1 cellular context compared by ENCODE assay signal in the genomic region with DNA sequence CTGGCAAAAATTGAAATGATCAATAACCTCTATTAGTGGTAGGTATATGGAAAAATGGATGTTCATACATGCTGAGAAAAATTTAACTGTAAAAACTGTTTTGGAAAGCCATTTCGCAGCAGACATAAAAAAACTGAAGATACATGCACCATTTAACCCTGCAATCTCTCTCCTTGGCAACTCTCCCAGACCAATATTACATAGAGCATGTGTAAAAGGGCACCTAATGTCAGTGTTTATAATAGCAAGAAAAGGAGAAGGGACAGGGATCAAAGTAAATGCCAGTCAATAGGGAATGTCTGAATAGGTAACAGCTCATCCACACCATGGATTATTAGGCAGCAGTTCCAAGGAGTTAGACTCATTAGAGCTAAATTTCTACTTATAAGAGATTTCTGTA.
TF ChIP-seq lines count a peak whose summit lies in the region.

No MANE protein-coding gene starts in this region.

TF ChIP-seq in HepG2, 621 proteins besides CTCF, POLR2A, EP300 and RAD21:
- TF ChIP-seq ARID5B (CRISPR knock-in tag; IDR thresholded peaks at IDR 0.05): peak; percentile 62
- TF ChIP-seq GATAD2A (CRISPR knock-in tag; IDR thresholded peaks at IDR 0.05): peak; percentile 26
- no peak for TF ChIP-seq ZNF619 (CRISPR knock-in tag; IDR thresholded peaks at IDR 0.05)
- TF ChIP-seq ZNF224 (CRISPR knock-in tag; IDR thresholded peaks at IDR 0.05): no peak
- TF ChIP-seq HOXA9 (CRISPR knock-in tag; IDR thresholded peaks at IDR 0.05; ENCODE audit: borderline replicate concordance): no peak
- no peak for TF ChIP-seq FOXK1 (CRISPR knock-in tag; IDR thresholded peaks at IDR 0.05; ENCODE audit: borderline replicate concordance, low read depth)
- no peak for TF ChIP-seq NFATC3 (CRISPR knock-in tag; IDR thresholded peaks at IDR 0.05)
- peak; percentile 14; the same call in 1 of the 2 replicates for TF ChIP-seq RARA (CRISPR knock-in tag; IDR thresholded peaks at IDR 0.05)
- peak; percentile 83 for TF ChIP-seq ZNF652 (CRISPR knock-in tag; IDR thresholded peaks at IDR 0.05; ENCODE audit: borderline replicate concordance, low read depth)
- peak; percentile 33; the same call in 1 of the 2 replicates for TF ChIP-seq PAXIP1 (CRISPR knock-in tag; conservative IDR thresholded peaks at IDR 0.05)
- TF ChIP-seq UBTF (CRISPR knock-in tag; IDR thresholded peaks at IDR 0.05): no peak
- no peak for TF ChIP-seq ZNF777 (CRISPR knock-in tag; IDR thresholded peaks at IDR 0.05)
- TF ChIP-seq FOXA3 (CRISPR knock-in tag; IDR thresholded peaks at IDR 0.05): peak; percentile 43; the same call in 1 of the 2 replicates
- TF ChIP-seq BCL6 (CRISPR knock-in tag; IDR thresholded peaks at IDR 0.05): peak; percentile 20; the same call in 1 of the 2 replicates
- TF ChIP-seq E2F5 (CRISPR knock-in tag; conservative IDR thresholded peaks at IDR 0.05): no peak
- TF ChIP-seq POLR2AphosphoS2 (IDR thresholded peaks at IDR 0.05; ENCODE audit: low read depth, low read length): no peak
- no peak for TF ChIP-seq FOXP1 (IDR thresholded peaks at IDR 0.05)
- peak; percentile 24; the same call in 1 of the 2 replicates for TF ChIP-seq FOXP1 (CRISPR knock-in tag; IDR thresholded peaks at IDR 0.05)
- TF ChIP-seq ZSCAN30 (CRISPR knock-in tag; IDR thresholded peaks at IDR 0.05): no peak
- peak; percentile 29; the same call in 1 of the 2 replicates for TF ChIP-seq TCF7 (IDR thresholded peaks at IDR 0.05; ENCODE audit: low read depth)
- TF ChIP-seq, protein P1, sequence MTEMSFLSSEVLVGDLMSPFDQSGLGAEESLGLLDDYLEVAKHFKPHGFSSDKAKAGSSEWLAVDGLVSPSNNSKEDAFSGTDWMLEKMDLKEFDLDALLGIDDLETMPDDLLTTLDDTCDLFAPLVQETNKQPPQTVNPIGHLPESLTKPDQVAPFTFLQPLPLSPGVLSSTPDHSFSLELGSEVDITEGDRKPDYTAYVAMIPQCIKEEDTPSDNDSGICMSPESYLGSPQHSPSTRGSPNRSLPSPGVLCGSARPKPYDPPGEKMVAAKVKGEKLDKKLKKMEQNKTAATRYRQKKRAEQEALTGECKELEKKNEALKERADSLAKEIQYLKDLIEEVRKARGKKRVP (CRISPR knock-in tag; IDR thresholded peaks at IDR 0.05): peak in 1 of 2 experiments; percentile 22; a peak in 1 of 4 replicates
- peak; percentile 75; the same call in 1 of the 2 replicates for TF ChIP-seq HMG20A (CRISPR knock-in tag; IDR thresholded peaks at IDR 0.05; ENCODE audit: borderline replicate concordance)
- TF ChIP-seq SOX13 (IDR thresholded peaks at IDR 0.05): no peak
- TF ChIP-seq SOX13 (CRISPR knock-in tag; conservative IDR thresholded peaks at IDR 0.05 in 1 of 2, IDR thresholded peaks at IDR 0.05 in 1 of 2): peak in 1 of 2 experiments; percentile 27; a peak in 1 of 4 replicates
